Comparison of ENCODE assay signal across 8 cellular contexts in the genomic region with DNA sequence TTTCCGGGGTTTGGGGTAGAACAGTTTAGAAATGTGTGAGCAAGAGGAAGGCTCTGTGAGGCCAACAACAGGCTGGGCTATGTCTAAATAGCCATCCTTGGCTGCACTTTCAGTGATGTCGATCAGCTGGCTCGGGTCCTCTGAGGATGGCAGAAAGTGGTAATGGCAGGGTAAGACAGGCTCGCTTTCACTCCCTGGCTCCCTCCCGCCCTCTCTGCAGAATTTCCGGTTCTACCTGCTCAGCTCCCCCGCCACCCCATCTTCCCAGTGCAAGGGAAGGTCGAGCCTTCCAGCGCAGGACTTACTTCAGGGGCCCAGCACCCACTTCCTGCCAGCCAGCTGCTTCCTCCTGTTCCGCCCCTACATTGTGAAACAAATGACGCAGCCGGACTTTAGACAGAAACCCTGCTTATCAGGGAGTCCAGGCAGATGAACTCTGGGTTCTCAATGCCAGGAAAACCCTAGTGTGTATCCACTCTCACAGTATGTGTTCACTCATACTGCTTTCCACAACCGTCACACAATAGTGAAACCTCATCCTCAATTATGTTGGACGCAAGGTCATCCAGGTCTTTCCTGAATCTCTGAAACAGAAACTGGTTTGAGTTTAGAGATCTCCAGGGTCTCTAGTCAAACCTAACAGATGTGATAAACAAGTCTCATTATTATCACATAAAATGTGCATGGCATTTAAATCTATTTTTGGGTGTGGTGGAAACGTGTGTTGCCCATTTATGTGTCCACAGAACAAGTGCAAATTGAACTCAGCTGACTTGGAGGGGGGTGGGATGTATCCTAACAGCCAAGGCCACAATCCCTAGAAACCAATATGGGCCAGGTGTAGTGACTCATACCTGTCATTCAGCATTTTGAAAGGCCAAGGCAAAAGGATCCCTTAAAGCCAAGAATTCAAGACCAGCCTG. TPM values are rescaled to one million over a fixed set of nuclear protein-coding genes. Genes with fewer than 3 reads are reported as not detected.
DNase-seq lines count a peak whose midpoint lies in the region; FAIRE-seq and TF ChIP-seq lines count a peak whose summit lies in the region.

No MANE protein-coding gene starts in this region.

- H3K9me3 Mint-ChIP-seq in activated CD4-positive, alpha-beta T cell treated with anti-CD3 and anti-CD28 coated beads, Interleukin-2, amount 10 ng/mL, durations not matched to agents 24 days and 14 days, result no peaks in the 10 kb centered on the region

- H3K4me2 ChIP-seq in Loucy (ENCODE audit: low read depth, low read length, poor library complexity, severe bottlenecking), result peak overlapping the region; percentile 96

- intact Hi-C loops in activated CD4-positive, alpha-beta T cell treated with anti-CD3 and anti-CD28 coated beads, Interleukin-2, amount 10 ng/mL, durations not matched to agents 24 days and 14 days (cut with micrococcal nuclease), result loop anchor here (1.0 kb wide), 1 partner anchor 7 kb away; the partner anchor contains the start of gene F11R

- H3K9me2 ChIP-seq in Loucy (replicated peaks; ENCODE audit: low read depth, low read length), result no peaks in the 10 kb centered on the region

- 77 to 86% methylated on average over 11 to 12 of the region's 15 CpGs for WGBS in mesodermal cell (ENCODE audit: insufficient coverage in 2 of 2), 2 experiments

- peak overlapping the region; percentile 96 for H3K27ac Mint-ChIP-seq in activated CD4-positive, alpha-beta T cell treated with anti-CD3 and anti-CD28 coated beads, Interleukin-2, amount 10 ng/mL, durations not matched to agents 24 days and 14 days

- H3K27me3 Mint-ChIP-seq in activated CD4-positive, alpha-beta T cell treated with anti-CD3 and anti-CD28 coated beads, Interleukin-2, amount 10 ng/mL, durations not matched to agents 24 days and 14 days, result no peaks in the 10 kb centered on the region

- H3K4me3 Mint-ChIP-seq in activated CD4-positive, alpha-beta T cell treated with anti-CD3 and anti-CD28 coated beads, Interleukin-2, amount 10 ng/mL, durations not matched to agents 24 days and 14 days, result peak overlapping the region; percentile 82

- no peaks in the 10 kb centered on the region for H3K36me3 ChIP-seq in Loucy (ENCODE audit: insufficient read depth, low read length)
- H3K36me3 ChIP-seq in mesodermal cell (ENCODE audit: control insufficient read depth, insufficient read depth, low read length), result peaks cover 3% of the 10 kb centered on the region

- H3K79me2 ChIP-seq in Loucy (ENCODE audit: insufficient read depth, low read length), result peaks cover 37% of the 10 kb centered on the region

- H3K4me1 Mint-ChIP-seq in activated CD4-positive, alpha-beta T cell treated with anti-CD3 and anti-CD28 coated beads, Interleukin-2, amount 10 ng/mL, durations not matched to agents 24 days and 14 days, result peaks cover 41% of the 10 kb centered on the region

- H3F3A ChIP-seq in Loucy (ENCODE audit: low read depth), result peaks cover 16% of the 10 kb centered on the region

- no peaks in the 10 kb centered on the region for H4K20me1 ChIP-seq in Loucy (ENCODE audit: insufficient read depth, low read length, poor library complexity, severe bottlenecking)

- FAIRE-seq in frontal cortex (lab: Jason Lieb, UNC), result no peak

- peak overlapping the region; percentile 80 for H3K27ac ChIP-seq in mesodermal cell (ENCODE audit: low read depth, low read length, severe bottlenecking)

- H2AFZ ChIP-seq in Loucy (ENCODE audit: low read length), result peak overlapping the region; percentile 47; the same call in 1 of the 2 replicates

- no peaks in the 10 kb centered on the region for H3K27me3 ChIP-seq in Loucy (ENCODE audit: insufficient read depth, low read length, poor library complexity, severe bottlenecking)

- H3K9ac ChIP-seq in Loucy (ENCODE audit: low read depth, low read length, poor library complexity, severe bottlenecking), result peak overlapping the region; percentile 82

- H3K36me3 Mint-ChIP-seq in activated CD4-positive, alpha-beta T cell treated with anti-CD3 and anti-CD28 coated beads, Interleukin-2, amount 10 ng/mL, durations not matched to agents 24 days and 14 days (ENCODE audit: low read depth), result peaks cover 2% of the 10 kb centered on the region

- H3K4me1 ChIP-seq in Loucy (ENCODE audit: insufficient read depth, low read length, poor library complexity, severe bottlenecking) (peaks cover 38% of the 10 kb centered on the region), mesodermal cell (ENCODE audit: control insufficient read depth, insufficient read depth, low read length, poor library complexity, severe bottlenecking) (peaks cover 20% of the 10 kb centered on the region)

- peak; percentile 99 for DNase-seq in GF-D8 (lab: John Stamatoyannopoulos, UW)
- peak; percentile 67 for DNase-seq in H4 (ENCODE audit: low spot score)
- DNase-seq in activated CD4-positive, alpha-beta T cell treated with anti-CD3 and anti-CD28 coated beads, Interleukin-2, amount 10 ng/mL, durations not matched to agents 24 days and 14 days, result peak; percentile 89
- DNase-seq in effector CD4-positive, alpha-beta T cell, result peak; percentile 32
- DNase-seq in stimulated activated CD8-positive, alpha-beta memory T cell treated with anti-CD3 and anti-CD28 coated beads, Interleukin-4, amount 100 ng/mL, for 4 hours (ENCODE audit: low read depth in 2 of 2, low spot score in 1 of 2), result peak; percentile 13 to 43
- no peak for DNase-seq in frontal cortex (ENCODE audit: low spot score in 2 of 2)

- H3K9me3 ChIP-seq in Loucy (ENCODE audit: insufficient read depth, low read depth, low read length) (no peaks in the 10 kb centered on the region), mesodermal cell (ENCODE audit: control insufficient read depth, low read length) (no peaks in the 10 kb centered on the region)

- TF ChIP-seq CTCF in Loucy (conservative IDR thresholded peaks at IDR 0.05; ENCODE audit: low read length), result no peak

- H3K4me3 ChIP-seq in Loucy (ENCODE audit: low read length, poor library complexity, severe bottlenecking) (peak overlapping the region; percentile 87), mesodermal cell (ENCODE audit: extremely low read depth, insufficient read depth, low read length, poor library complexity, severe bottlenecking) (no peak overlapping the region)

RNA-seq across cellular contexts. Expression of gene F11R, which starts 7.1 kb away (rescaled TPM):
- 5.2 and 6.4 TPM in 2 replicates for total RNA-seq in H4 (2014; rRNA removed; shearing (Covaris generic))
- 9.1 and 21.4 TPM in 2 replicates for total RNA-seq in activated CD4-positive, alpha-beta T cell treated with anti-CD3 and anti-CD28 coated beads, Interleukin-2, amount 10 ng/mL, durations not matched to agents 24 days and 14 days
- 118 TPM for polyA plus RNA-seq in mesodermal cell (2013, experiment 1 of 2)
- polyA plus RNA-seq in mesodermal cell (2013, experiment 2 of 2), result 90.7 TPM
- 9.4 TPM for total RNA-seq in frontal cortex

RNA-seq across cellular contexts. Expression of gene TSTD1, which starts 24.9 kb away (rescaled TPM):
- total RNA-seq in H4 (2014; rRNA removed; shearing (Covaris generic)), result not detected in 2 replicates
- total RNA-seq in activated CD4-positive, alpha-beta T cell treated with anti-CD3 and anti-CD28 coated beads, Interleukin-2, amount 10 ng/mL, durations not matched to agents 24 days and 14 days, result 41.7 and 49.7 TPM in 2 replicates
- 19.0 TPM for polyA plus RNA-seq in mesodermal cell (2013, experiment 1 of 2)
- 13.6 TPM for polyA plus RNA-seq in mesodermal cell (2013, experiment 2 of 2)
- total RNA-seq in frontal cortex, result 32.6 TPM

RNA-seq across cellular contexts. Expression of gene USF1, which starts 31.9 kb away (rescaled TPM):
- total RNA-seq in H4 (2014; rRNA removed; shearing (Covaris generic)), result 57.7 and 60.3 TPM in 2 replicates
- total RNA-seq in activated CD4-positive, alpha-beta T cell treated with anti-CD3 and anti-CD28 coated beads, Interleukin-2, amount 10 ng/mL, durations not matched to agents 24 days and 14 days, result 46.5 and 48.6 TPM in 2 replicates
- 52.1 TPM for polyA plus RNA-seq in mesodermal cell (2013, experiment 1 of 2)
- 51.3 TPM for polyA plus RNA-seq in mesodermal cell (2013, experiment 2 of 2)
- total RNA-seq in frontal cortex, result 186 TPM

RNA-seq across cellular contexts. Expression of gene ARHGAP30, which starts 55.8 kb away (rescaled TPM):
- 0.02 TPM in 1 of 2 replicates, not detected in the other for total RNA-seq in H4 (2014; rRNA removed; shearing (Covaris generic))
- 134 and 139 TPM in 2 replicates for total RNA-seq in activated CD4-positive, alpha-beta T cell treated with anti-CD3 and anti-CD28 coated beads, Interleukin-2, amount 10 ng/mL, durations not matched to agents 24 days and 14 days
- polyA plus RNA-seq in mesodermal cell (2013, experiment 1 of 2), result 0.11 TPM
- polyA plus RNA-seq in mesodermal cell (2013, experiment 2 of 2), result 0.10 TPM
- total RNA-seq in frontal cortex, result 0.82 TPM

RNA-seq across cellular contexts. Expression of gene ITLN2, which starts 59.2 kb away (rescaled TPM):
- not detected in 2 replicates for total RNA-seq in H4 (2014; rRNA removed; shearing (Covaris generic))
- not detected in 2 replicates for total RNA-seq in activated CD4-positive, alpha-beta T cell treated with anti-CD3 and anti-CD28 coated beads, Interleukin-2, amount 10 ng/mL, durations not matched to agents 24 days and 14 days
- polyA plus RNA-seq in mesodermal cell (2013, experiment 1 of 2), result 7.3 TPM
- polyA plus RNA-seq in mesodermal cell (2013, experiment 2 of 2), result 5.1 TPM
- not detected for total RNA-seq in frontal cortex

Comparison
In these comparisons a context has a peak if more than half of its experiments do, and no peak if none do; other contexts are left out.
1. DNase-seq: peak in GF-D8 (single experiment), H4 (single experiment), activated CD4-positive, alpha-beta T cell treated with anti-CD3 and anti-CD28 coated beads, Interleukin-2, amount 10 ng/mL, durations not matched to agents 24 days and 14 days (single experiment), effector CD4-positive, alpha-beta T cell (single experiment) and stimulated activated CD8-positive, alpha-beta memory T cell treated with anti-CD3 and anti-CD28 coated beads, Interleukin-4, amount 100 ng/mL, for 4 hours (2 of 2); none in frontal cortex (0 of 2).
2. RNA of gene TSTD1, which starts 24.9 kb away (total RNA-seq): 41.7 to 49.7 TPM in activated CD4-positive, alpha-beta T cell treated with anti-CD3 and anti-CD28 coated beads, Interleukin-2, amount 10 ng/mL, durations not matched to agents 24 days and 14 days and 32.6 TPM in frontal cortex (single experiment); not detected in H4; every median in the first group is over 10 times any median in the second.